8 cellular contexts compared by ENCODE assay signal in the genomic region with DNA sequence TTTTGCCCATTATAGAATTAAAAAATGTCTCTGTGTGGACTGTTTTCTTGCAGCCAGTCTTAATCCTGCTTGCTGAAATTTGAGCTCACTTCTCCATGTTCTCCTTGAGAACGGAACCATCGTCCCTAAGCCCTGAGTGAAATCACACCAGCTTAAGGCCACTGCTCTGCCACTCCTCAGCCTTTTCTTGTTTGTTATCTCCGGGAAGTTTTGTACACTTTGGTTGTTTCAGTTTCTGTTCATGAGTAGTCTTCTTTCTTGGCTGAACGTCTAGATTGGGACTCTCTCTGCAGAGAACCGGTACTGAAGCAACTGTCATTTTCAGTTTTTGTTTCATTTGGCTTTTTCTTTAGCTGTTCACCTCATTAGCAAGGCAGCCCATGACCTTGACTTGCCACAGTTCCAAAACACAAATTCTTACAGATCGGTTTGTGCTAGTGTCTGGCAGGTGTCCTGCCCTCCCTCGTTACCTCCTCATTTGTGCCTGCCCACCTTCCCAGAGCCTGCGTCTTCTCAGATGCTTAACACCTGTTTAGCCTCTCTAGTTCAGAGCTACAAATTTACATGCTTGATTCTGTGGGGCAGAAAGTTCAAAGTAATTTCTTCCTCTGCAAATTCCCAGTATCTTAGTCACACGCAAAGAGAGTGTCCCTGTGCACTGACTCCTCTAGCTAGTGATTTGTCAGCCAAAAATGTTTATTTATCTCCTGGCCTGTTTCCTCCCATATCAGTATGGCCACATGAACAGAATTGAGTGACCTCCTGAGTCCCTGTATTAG. TPM values are rescaled to one million over a fixed set of nuclear protein-coding genes. Genes with fewer than 3 reads are reported as not detected.
A peak's percentile ranks its signal among the peaks of the same experiment; 100 is the strongest.
DNase-seq lines count a peak whose midpoint lies in the region; ATAC-seq and TF ChIP-seq lines count a peak whose summit lies in the region.

No MANE protein-coding gene starts in this region.

- DNase-seq in AG04450 (ENCODE audit: low read depth, low spot score) (peak; percentile 18), left ventricle myocardium inferior (no peak), islet precursor cell (no peak), NCI-H69 (lab: John Stamatoyannopoulos, UW) (no peak)
- DNase-seq in activated CD4-positive, alpha-beta T cell treated with anti-CD3 and anti-CD28 coated beads, Interleukin-2, amount 10 ng/mL, durations not matched to agents 7 days and 5 days, result peak; percentile 54
- DNase-seq in stimulated activated naive CD4-positive, alpha-beta T cell treated with Interleukin-2 at 50 U/mL for 16 hours (lab: John Stamatoyannopoulos, UW), result peak; percentile 15

- intact Hi-C loops in left ventricle myocardium inferior (cut with micrococcal nuclease), result no loop called here

- peak overlapping the region; percentile 39 for H3K27ac ChIP-seq in AG04450 (ENCODE audit: low read depth, low read length)
- H3K27ac ChIP-seq in left ventricle myocardium inferior (replicated peaks), result peak overlapping the region; percentile 75

- H3K4me3 ChIP-seq in AG04450 (ENCODE audit: low read depth, low read length) (peak overlapping the region; percentile 33), left ventricle myocardium inferior (peak overlapping the region; percentile 44)

- H3K27ac Mint-ChIP-seq in activated CD4-positive, alpha-beta T cell treated with anti-CD3 and anti-CD28 coated beads, Interleukin-2, amount 10 ng/mL, durations not matched to agents 7 days and 5 days, result peak overlapping the region; percentile 91

- peaks cover 54% of the 10 kb centered on the region for H3K4me1 ChIP-seq in left ventricle myocardium inferior

- peak overlapping the region; percentile 51 for H3K4me3 Mint-ChIP-seq in activated CD4-positive, alpha-beta T cell treated with anti-CD3 and anti-CD28 coated beads, Interleukin-2, amount 10 ng/mL, durations not matched to agents 7 days and 5 days

- H3K27me3 Mint-ChIP-seq in activated CD4-positive, alpha-beta T cell treated with anti-CD3 and anti-CD28 coated beads, Interleukin-2, amount 10 ng/mL, durations not matched to agents 7 days and 5 days, result no peaks in the 10 kb centered on the region

- peaks cover 3% of the 10 kb centered on the region; the same call in 1 of the 2 replicates for H3K9me3 ChIP-seq in AG04450 (ENCODE audit: control insufficient read depth, insufficient read depth, low read length)
- no peaks in the 10 kb centered on the region for H3K9me3 ChIP-seq in left ventricle myocardium inferior (replicated peaks)

- TF ChIP-seq CTCF in AG04450 (IDR thresholded peaks at IDR 0.05; ENCODE audit: low read depth, low read length) (no peak), left ventricle myocardium inferior (IDR thresholded peaks at IDR 0.05; ENCODE audit: borderline replicate concordance) (no peak)

- peaks cover 27% of the 10 kb centered on the region for H3K36me3 ChIP-seq in left ventricle myocardium inferior

- POLR2A ChIA-PET in AG04450 (lab: Yijun Ruan, JAX), result interaction anchor here (1.0 to 1.8 kb wide), 3 partner anchors 12 to 61 kb away, joined by 3 to 6 read pairs (median 3); a partner anchor contains a TSS
- POLR2A ChIA-PET in activated CD4-positive, alpha-beta T cell treated with anti-CD3 and anti-CD28 coated beads, Interleukin-2, amount 10 ng/mL, durations not matched to agents 7 days and 5 days (lab: Charles Lee), result interaction anchor here (0.6 kb wide), 2 partner anchors 30 to 230 kb away, joined by 3 read pairs; no protein-coding TSS in a partner anchor

- no peaks in the 10 kb centered on the region for H3K9me3 Mint-ChIP-seq in activated CD4-positive, alpha-beta T cell treated with anti-CD3 and anti-CD28 coated beads, Interleukin-2, amount 10 ng/mL, durations not matched to agents 7 days and 5 days

- ATAC-seq in GM19035 (IDR thresholded peaks at IDR 0.05; ENCODE audit: unreplicated experiment) (peak; percentile 94), HG03135 (IDR thresholded peaks at IDR 0.05; ENCODE audit: unreplicated experiment) (peak; percentile 94)

- H3K4me1 Mint-ChIP-seq in activated CD4-positive, alpha-beta T cell treated with anti-CD3 and anti-CD28 coated beads, Interleukin-2, amount 10 ng/mL, durations not matched to agents 7 days and 5 days, result peaks cover 60% of the 10 kb centered on the region

- no peaks in the 10 kb centered on the region for H3K27me3 ChIP-seq in AG04450 (ENCODE audit: control insufficient read depth, insufficient read depth, low read length)
- H3K27me3 ChIP-seq in left ventricle myocardium inferior (ENCODE audit: low read depth), result no peaks in the 10 kb centered on the region

- CTCF ChIA-PET in AG04450 (lab: Charles Lee), result interaction anchor here (0.7 to 0.9 kb wide), 3 partner anchors 180 to 257 kb away, joined by 3 to 5 read pairs (median 4); no protein-coding TSS in a partner anchor
- CTCF ChIA-PET in activated CD4-positive, alpha-beta T cell treated with anti-CD3 and anti-CD28 coated beads, Interleukin-2, amount 10 ng/mL, durations not matched to agents 7 days and 5 days (lab: Charles Lee), result interaction anchor here (0.6 to 3.2 kb wide), 11 partner anchors 10 to 590 kb away, joined by 3 to 12 read pairs (median 4); a partner anchor contains a TSS

- H3K36me3 Mint-ChIP-seq in activated CD4-positive, alpha-beta T cell treated with anti-CD3 and anti-CD28 coated beads, Interleukin-2, amount 10 ng/mL, durations not matched to agents 7 days and 5 days (ENCODE audit: low read depth), result peaks cover 4% of the 10 kb centered on the region

RNA-seq across cellular contexts. Expression of a gene that starts 12.4 kb away (rescaled TPM):
- polyA plus RNA-seq in AG04450 (2011; rRNA removed), result 12.1 and 13.6 TPM in 2 replicates
- polyA minus RNA-seq in AG04450 (2011; rRNA and poly(A)+ RNA removed), result 17.2 and 19.3 TPM in 2 replicates
- total RNA-seq in activated CD4-positive, alpha-beta T cell treated with anti-CD3 and anti-CD28 coated beads, Interleukin-2, amount 10 ng/mL, durations not matched to agents 7 days and 5 days, result 1 to 10 TPM; 2.0 to 2.9 TPM
- total RNA-seq in left ventricle myocardium inferior, result 16.6 TPM

RNA-seq across cellular contexts. Expression of a gene that starts 57.3 kb away (rescaled TPM):
- polyA plus RNA-seq in AG04450 (2011; rRNA removed), result 5.0 and 5.3 TPM in 2 replicates
- 5.0 and 5.1 TPM in 2 replicates for polyA minus RNA-seq in AG04450 (2011; rRNA and poly(A)+ RNA removed)
- 10 to 100 TPM; 22.6 to 25.5 TPM for total RNA-seq in activated CD4-positive, alpha-beta T cell treated with anti-CD3 and anti-CD28 coated beads, Interleukin-2, amount 10 ng/mL, durations not matched to agents 7 days and 5 days
- 357 TPM for total RNA-seq in left ventricle myocardium inferior

Comparison
In these comparisons a context has a peak if more than half of its experiments do, and no peak if none do; other contexts are left out.
1. DNase-seq: peak in AG04450 (single experiment), activated CD4-positive, alpha-beta T cell treated with anti-CD3 and anti-CD28 coated beads, Interleukin-2, amount 10 ng/mL, durations not matched to agents 7 days and 5 days (single experiment) and stimulated activated naive CD4-positive, alpha-beta T cell treated with Interleukin-2 at 50 U/mL for 16 hours (single experiment); none in left ventricle myocardium inferior (single experiment), islet precursor cell (single experiment) and NCI-H69 (single experiment).
2. RNA of a gene that starts 57.3 kb away (total RNA-seq): 357 TPM in left ventricle myocardium inferior (single experiment); 22.6 to 25.5 TPM in activated CD4-positive, alpha-beta T cell treated with anti-CD3 and anti-CD28 coated beads, Interleukin-2, amount 10 ng/mL, durations not matched to agents 7 days and 5 days; every median in the first group is over 10 times any median in the second.